1 cellular context compared by ENCODE assay signal in the genomic region with DNA sequence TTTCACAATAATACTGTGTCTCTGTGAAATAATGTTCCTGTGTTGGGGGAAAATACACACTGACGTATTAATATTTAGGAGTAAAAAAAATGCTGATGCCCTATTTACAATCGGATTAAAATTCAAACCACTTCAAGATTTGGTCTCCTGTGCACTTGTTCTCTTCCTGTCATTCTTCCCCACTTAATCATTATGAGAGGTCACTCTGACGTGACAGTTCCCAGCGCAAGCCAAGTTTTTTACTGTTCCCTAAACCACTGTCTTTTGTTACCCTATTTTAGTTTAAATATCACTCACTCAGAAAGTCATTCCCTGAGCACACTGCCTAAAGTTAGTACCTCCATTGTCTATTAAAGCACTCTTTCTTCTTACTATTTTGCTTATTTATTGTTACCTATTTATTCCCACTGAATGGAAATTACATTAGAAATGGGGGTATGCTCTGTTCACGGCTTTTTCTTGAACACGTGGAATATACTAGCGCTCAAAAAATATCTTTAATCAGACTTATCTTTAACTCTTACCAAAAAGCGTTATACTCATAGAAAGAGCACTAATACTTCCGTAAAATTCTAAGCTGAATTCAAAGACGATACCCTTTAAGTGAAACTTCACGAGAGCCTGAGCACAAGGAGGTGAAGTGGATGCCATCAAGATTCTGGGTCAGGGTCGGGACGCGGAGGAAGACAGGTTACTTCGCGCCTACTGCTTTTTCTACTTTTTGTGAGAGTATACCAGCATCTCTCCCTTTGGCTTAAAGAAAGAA.
TF ChIP-seq lines count a peak whose summit lies in the region.

No MANE protein-coding gene starts in this region.

TF ChIP-seq in K562, 482 proteins besides CTCF, POLR2A, EP300 and RAD21 (continued from another document):
- TF ChIP-seq, protein P1, sequence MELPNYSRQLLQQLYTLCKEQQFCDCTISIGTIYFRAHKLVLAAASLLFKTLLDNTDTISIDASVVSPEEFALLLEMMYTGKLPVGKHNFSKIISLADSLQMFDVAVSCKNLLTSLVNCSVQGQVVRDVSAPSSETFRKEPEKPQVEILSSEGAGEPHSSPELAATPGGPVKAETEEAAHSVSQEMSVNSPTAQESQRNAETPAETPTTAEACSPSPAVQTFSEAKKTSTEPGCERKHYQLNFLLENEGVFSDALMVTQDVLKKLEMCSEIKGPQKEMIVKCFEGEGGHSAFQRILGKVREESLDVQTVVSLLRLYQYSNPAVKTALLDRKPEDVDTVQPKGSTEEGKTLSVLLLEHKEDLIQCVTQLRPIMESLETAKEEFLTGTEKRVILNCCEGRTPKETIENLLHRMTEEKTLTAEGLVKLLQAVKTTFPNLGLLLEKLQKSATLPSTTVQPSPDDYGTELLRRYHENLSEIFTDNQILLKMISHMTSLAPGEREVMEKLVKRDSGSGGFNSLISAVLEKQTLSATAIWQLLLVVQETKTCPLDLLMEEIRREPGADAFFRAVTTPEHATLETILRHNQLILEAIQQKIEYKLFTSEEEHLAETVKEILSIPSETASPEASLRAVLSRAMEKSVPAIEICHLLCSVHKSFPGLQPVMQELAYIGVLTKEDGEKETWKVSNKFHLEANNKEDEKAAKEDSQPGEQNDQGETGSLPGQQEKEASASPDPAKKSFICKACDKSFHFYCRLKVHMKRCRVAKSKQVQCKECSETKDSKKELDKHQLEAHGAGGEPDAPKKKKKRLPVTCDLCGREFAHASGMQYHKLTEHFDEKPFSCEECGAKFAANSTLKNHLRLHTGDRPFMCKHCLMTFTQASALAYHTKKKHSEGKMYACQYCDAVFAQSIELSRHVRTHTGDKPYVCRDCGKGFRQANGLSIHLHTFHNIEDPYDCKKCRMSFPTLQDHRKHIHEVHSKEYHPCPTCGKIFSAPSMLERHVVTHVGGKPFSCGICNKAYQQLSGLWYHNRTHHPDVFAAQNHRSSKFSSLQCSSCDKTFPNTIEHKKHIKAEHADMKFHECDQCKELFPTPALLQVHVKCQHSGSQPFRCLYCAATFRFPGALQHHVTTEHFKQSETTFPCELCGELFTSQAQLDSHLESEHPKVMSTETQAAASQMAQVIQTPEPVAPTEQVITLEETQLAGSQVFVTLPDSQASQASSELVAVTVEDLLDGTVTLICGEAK (IDR thresholded peaks at IDR 0.05) = 0 out of 2 replicates have a peak, but pooled peaks have one; percentile 9
- TF ChIP-seq, protein P1 (CRISPR knock-in tag; IDR thresholded peaks at IDR 0.05) = no peak
- TF ChIP-seq, protein P2, sequence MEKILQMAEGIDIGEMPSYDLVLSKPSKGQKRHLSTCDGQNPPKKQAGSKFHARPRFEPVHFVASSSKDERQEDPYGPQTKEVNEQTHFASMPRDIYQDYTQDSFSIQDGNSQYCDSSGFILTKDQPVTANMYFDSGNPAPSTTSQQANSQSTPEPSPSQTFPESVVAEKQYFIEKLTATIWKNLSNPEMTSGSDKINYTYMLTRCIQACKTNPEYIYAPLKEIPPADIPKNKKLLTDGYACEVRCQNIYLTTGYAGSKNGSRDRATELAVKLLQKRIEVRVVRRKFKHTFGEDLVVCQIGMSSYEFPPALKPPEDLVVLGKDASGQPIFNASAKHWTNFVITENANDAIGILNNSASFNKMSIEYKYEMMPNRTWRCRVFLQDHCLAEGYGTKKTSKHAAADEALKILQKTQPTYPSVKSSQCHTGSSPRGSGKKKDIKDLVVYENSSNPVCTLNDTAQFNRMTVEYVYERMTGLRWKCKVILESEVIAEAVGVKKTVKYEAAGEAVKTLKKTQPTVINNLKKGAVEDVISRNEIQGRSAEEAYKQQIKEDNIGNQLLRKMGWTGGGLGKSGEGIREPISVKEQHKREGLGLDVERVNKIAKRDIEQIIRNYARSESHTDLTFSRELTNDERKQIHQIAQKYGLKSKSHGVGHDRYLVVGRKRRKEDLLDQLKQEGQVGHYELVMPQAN (IDR thresholded peaks at IDR 0.05; ENCODE audit: borderline replicate concordance) = peak; percentile 52; the same call in 1 of the 2 replicates
- TF ChIP-seq TSC22D4 (tag; IDR thresholded peaks at IDR 0.05) = no peak
- no peak for TF ChIP-seq MTA1 (IDR thresholded peaks at IDR 0.05; ENCODE audit: borderline replicate concordance)
- no peak for TF ChIP-seq ZNF197 (CRISPR knock-in tag; IDR thresholded peaks at IDR 0.05; ENCODE audit: low read depth)
- peak; percentile 42 for TF ChIP-seq CREM (IDR thresholded peaks at IDR 0.05; ENCODE audit: low read depth)
- TF ChIP-seq, protein P3, sequence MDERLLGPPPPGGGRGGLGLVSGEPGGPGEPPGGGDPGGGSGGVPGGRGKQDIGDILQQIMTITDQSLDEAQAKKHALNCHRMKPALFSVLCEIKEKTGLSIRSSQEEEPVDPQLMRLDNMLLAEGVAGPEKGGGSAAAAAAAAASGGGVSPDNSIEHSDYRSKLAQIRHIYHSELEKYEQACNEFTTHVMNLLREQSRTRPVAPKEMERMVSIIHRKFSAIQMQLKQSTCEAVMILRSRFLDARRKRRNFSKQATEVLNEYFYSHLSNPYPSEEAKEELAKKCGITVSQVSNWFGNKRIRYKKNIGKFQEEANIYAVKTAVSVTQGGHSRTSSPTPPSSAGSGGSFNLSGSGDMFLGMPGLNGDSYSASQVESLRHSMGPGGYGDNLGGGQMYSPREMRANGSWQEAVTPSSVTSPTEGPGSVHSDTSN (CRISPR knock-in tag; IDR thresholded peaks at IDR 0.05; ENCODE audit: low read depth) = peak; percentile 65
- TF ChIP-seq, protein P3 (tag; conservative IDR thresholded peaks at IDR 0.05; ENCODE audit: low read depth) = peak; percentile 91
- no peak for TF ChIP-seq ZNF121 (CRISPR knock-in tag; conservative IDR thresholded peaks at IDR 0.05)
- TF ChIP-seq HLTF (IDR thresholded peaks at IDR 0.05) = no peak
- no peak for TF ChIP-seq NR2C2 (CRISPR knock-in tag; IDR thresholded peaks at IDR 0.05)
- TF ChIP-seq NR2C2 (tag; IDR thresholded peaks at IDR 0.05) = peak; percentile 40; the same call in 1 of the 2 replicates
- TF ChIP-seq, protein P4, sequence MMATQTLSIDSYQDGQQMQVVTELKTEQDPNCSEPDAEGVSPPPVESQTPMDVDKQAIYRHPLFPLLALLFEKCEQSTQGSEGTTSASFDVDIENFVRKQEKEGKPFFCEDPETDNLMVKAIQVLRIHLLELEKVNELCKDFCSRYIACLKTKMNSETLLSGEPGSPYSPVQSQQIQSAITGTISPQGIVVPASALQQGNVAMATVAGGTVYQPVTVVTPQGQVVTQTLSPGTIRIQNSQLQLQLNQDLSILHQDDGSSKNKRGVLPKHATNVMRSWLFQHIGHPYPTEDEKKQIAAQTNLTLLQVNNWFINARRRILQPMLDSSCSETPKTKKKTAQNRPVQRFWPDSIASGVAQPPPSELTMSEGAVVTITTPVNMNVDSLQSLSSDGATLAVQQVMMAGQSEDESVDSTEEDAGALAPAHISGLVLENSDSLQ (IDR thresholded peaks at IDR 0.05) = peak; percentile 94
- TF ChIP-seq MAFG (tag; conservative IDR thresholded peaks at IDR 0.05) = peak; percentile 41; the same call in 1 of the 2 replicates
- TF ChIP-seq DPF2 (IDR thresholded peaks at IDR 0.05) = 0 out of 2 replicates have a peak, but pooled peaks have one; percentile 34
- TF ChIP-seq C11orf30 (IDR thresholded peaks at IDR 0.05; ENCODE audit: low read depth) = peak; percentile 45; the same call in 1 of the 2 replicates
- TF ChIP-seq, protein P5, sequence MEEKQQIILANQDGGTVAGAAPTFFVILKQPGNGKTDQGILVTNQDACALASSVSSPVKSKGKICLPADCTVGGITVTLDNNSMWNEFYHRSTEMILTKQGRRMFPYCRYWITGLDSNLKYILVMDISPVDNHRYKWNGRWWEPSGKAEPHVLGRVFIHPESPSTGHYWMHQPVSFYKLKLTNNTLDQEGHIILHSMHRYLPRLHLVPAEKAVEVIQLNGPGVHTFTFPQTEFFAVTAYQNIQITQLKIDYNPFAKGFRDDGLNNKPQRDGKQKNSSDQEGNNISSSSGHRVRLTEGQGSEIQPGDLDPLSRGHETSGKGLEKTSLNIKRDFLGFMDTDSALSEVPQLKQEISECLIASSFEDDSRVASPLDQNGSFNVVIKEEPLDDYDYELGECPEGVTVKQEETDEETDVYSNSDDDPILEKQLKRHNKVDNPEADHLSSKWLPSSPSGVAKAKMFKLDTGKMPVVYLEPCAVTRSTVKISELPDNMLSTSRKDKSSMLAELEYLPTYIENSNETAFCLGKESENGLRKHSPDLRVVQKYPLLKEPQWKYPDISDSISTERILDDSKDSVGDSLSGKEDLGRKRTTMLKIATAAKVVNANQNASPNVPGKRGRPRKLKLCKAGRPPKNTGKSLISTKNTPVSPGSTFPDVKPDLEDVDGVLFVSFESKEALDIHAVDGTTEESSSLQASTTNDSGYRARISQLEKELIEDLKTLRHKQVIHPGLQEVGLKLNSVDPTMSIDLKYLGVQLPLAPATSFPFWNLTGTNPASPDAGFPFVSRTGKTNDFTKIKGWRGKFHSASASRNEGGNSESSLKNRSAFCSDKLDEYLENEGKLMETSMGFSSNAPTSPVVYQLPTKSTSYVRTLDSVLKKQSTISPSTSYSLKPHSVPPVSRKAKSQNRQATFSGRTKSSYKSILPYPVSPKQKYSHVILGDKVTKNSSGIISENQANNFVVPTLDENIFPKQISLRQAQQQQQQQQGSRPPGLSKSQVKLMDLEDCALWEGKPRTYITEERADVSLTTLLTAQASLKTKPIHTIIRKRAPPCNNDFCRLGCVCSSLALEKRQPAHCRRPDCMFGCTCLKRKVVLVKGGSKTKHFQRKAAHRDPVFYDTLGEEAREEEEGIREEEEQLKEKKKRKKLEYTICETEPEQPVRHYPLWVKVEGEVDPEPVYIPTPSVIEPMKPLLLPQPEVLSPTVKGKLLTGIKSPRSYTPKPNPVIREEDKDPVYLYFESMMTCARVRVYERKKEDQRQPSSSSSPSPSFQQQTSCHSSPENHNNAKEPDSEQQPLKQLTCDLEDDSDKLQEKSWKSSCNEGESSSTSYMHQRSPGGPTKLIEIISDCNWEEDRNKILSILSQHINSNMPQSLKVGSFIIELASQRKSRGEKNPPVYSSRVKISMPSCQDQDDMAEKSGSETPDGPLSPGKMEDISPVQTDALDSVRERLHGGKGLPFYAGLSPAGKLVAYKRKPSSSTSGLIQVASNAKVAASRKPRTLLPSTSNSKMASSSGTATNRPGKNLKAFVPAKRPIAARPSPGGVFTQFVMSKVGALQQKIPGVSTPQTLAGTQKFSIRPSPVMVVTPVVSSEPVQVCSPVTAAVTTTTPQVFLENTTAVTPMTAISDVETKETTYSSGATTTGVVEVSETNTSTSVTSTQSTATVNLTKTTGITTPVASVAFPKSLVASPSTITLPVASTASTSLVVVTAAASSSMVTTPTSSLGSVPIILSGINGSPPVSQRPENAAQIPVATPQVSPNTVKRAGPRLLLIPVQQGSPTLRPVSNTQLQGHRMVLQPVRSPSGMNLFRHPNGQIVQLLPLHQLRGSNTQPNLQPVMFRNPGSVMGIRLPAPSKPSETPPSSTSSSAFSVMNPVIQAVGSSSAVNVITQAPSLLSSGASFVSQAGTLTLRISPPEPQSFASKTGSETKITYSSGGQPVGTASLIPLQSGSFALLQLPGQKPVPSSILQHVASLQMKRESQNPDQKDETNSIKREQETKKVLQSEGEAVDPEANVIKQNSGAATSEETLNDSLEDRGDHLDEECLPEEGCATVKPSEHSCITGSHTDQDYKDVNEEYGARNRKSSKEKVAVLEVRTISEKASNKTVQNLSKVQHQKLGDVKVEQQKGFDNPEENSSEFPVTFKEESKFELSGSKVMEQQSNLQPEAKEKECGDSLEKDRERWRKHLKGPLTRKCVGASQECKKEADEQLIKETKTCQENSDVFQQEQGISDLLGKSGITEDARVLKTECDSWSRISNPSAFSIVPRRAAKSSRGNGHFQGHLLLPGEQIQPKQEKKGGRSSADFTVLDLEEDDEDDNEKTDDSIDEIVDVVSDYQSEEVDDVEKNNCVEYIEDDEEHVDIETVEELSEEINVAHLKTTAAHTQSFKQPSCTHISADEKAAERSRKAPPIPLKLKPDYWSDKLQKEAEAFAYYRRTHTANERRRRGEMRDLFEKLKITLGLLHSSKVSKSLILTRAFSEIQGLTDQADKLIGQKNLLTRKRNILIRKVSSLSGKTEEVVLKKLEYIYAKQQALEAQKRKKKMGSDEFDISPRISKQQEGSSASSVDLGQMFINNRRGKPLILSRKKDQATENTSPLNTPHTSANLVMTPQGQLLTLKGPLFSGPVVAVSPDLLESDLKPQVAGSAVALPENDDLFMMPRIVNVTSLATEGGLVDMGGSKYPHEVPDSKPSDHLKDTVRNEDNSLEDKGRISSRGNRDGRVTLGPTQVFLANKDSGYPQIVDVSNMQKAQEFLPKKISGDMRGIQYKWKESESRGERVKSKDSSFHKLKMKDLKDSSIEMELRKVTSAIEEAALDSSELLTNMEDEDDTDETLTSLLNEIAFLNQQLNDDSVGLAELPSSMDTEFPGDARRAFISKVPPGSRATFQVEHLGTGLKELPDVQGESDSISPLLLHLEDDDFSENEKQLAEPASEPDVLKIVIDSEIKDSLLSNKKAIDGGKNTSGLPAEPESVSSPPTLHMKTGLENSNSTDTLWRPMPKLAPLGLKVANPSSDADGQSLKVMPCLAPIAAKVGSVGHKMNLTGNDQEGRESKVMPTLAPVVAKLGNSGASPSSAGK (IDR thresholded peaks at IDR 0.05) = peak; percentile 64
- no peak for TF ChIP-seq FOXK2 (conservative IDR thresholded peaks at IDR 0.05 in 1 of 2, IDR thresholded peaks at IDR 0.05 in 1 of 2; ENCODE audit: low read depth in 2 of 2)
- no peak for TF ChIP-seq NUFIP1 (IDR thresholded peaks at IDR 0.05; ENCODE audit: partially characterized antibody)
- TF ChIP-seq CCAR2 (IDR thresholded peaks at IDR 0.05; ENCODE audit: low read depth, low read length) = no peak
